In genomic region chr13:84983321-84983720, GRCh38 we compare ENCODE assay signal across 26 cellular contexts.
"Had no signal": no experiment of that assay in that cellular context is flagged by ENCODE, and none has a peak within 500 bp of the region (broad histone marks: within the 10 kb centered on the region; RNA-seq: fewer than 3 reads in every experiment).

No MANE protein-coding gene starts in this region.

- H3K36me3 Mint-ChIP-seq: activated CD4-positive, alpha-beta memory T cell treated with anti-CD3 and anti-CD28 coated beads for 36 hours; activated naive CD8-positive, alpha-beta T cell treated with anti-CD3 and anti-CD28 coated beads for 36 hours had no signal

- H3K36me3 ChIP-seq: brain microvascular endothelial cell, cardiac muscle cell had no signal

- DNase-seq: activated B cell treated with CpG ODN at 0.5 μM for 24 hours; activated CD4-positive, alpha-beta memory T cell treated with anti-CD3 and anti-CD28 coated beads for 36 hours; activated CD4-positive, alpha-beta T cell treated with anti-CD3 and anti-CD28 coated beads, Interleukin-2, amount 10 ng/mL, durations not matched to agents 7 days and 5 days; activated CD8-positive, alpha-beta memory T cell treated with anti-CD3 and anti-CD28 coated beads for 24 hours; activated gamma-delta T cell; activated naive CD4-positive, alpha-beta T cell treated with anti-CD3 and anti-CD28 coated beads for 36 hours; activated naive CD8-positive, alpha-beta T cell treated with anti-CD3 and anti-CD28 coated beads for 36 hours; activated T-cell treated with anti-CD3 and anti-CD28 coated beads, Interleukin-2, amount 50 U/mL, for 48 hours; brain microvascular endothelial cell; Karpas-422; NCI-H1105 treated with DMSO at 0.1 percent for 48 hours; NCI-H146; NCI-H187 treated with DMSO at 0.1 percent for 48 hours; NCI-H2107; NCI-H2171 treated with DMSO at 0.1 percent for 48 hours; NCI-H345; NCI-H510A; NCI-H526 treated with DMSO at 0.1 percent for 48 hours; NCI-H82; PC-9; SHP77 treated with DMSO at 0.1 percent for 48 hours; T-helper 17 cell; T-helper 9 cell had no signal

- H3K9me3 Mint-ChIP-seq: activated B cell treated with CpG ODN at 0.5 μM for 24 hours; activated CD4-positive, alpha-beta memory T cell treated with anti-CD3 and anti-CD28 coated beads for 36 hours; activated CD4-positive, alpha-beta T cell treated with anti-CD3 and anti-CD28 coated beads, Interleukin-2, amount 10 ng/mL, durations not matched to agents 7 days and 5 days; activated naive CD4-positive, alpha-beta T cell treated with anti-CD3 and anti-CD28 coated beads for 36 hours; activated naive CD8-positive, alpha-beta T cell treated with anti-CD3 and anti-CD28 coated beads for 36 hours had no signal

- H2AFZ ChIP-seq: PC-9 had no signal

- H3K27me3 ChIP-seq: brain microvascular endothelial cell, cardiac muscle cell had no signal

- H3K4me3 ChIP-seq: cardiac muscle cell, K562, PC-9 had no signal

- H3K4me3 Mint-ChIP-seq: activated B cell treated with CpG ODN at 0.5 μM for 24 hours; activated CD4-positive, alpha-beta memory T cell treated with anti-CD3 and anti-CD28 coated beads for 36 hours; activated CD4-positive, alpha-beta T cell treated with anti-CD3 and anti-CD28 coated beads, Interleukin-2, amount 10 ng/mL, durations not matched to agents 7 days and 5 days; activated naive CD4-positive, alpha-beta T cell treated with anti-CD3 and anti-CD28 coated beads for 36 hours; activated naive CD8-positive, alpha-beta T cell treated with anti-CD3 and anti-CD28 coated beads for 36 hours; activated T-helper 17 cell treated with anti-CD3 and anti-CD28 coated beads, Interleukin-2, amount 50 U/mL, for 72 hours; T-helper 17 cell had no signal

- H3K27ac Mint-ChIP-seq: activated B cell treated with CpG ODN at 0.5 μM for 24 hours; activated CD4-positive, alpha-beta memory T cell treated with anti-CD3 and anti-CD28 coated beads for 36 hours; activated CD4-positive, alpha-beta T cell treated with anti-CD3 and anti-CD28 coated beads, Interleukin-2, amount 10 ng/mL, durations not matched to agents 7 days and 5 days; activated naive CD4-positive, alpha-beta T cell treated with anti-CD3 and anti-CD28 coated beads for 36 hours; activated naive CD8-positive, alpha-beta T cell treated with anti-CD3 and anti-CD28 coated beads for 36 hours; activated T-helper 17 cell treated with anti-CD3 and anti-CD28 coated beads, Interleukin-2, amount 50 U/mL, for 72 hours; T-helper 17 cell had no signal

- H3K27ac ChIP-seq: brain microvascular endothelial cell, cardiac muscle cell, PC-9 had no signal

- H3K4me2 ChIP-seq: PC-9 had no signal

- H3K27me3 Mint-ChIP-seq: activated B cell treated with CpG ODN at 0.5 μM for 24 hours; activated CD4-positive, alpha-beta memory T cell treated with anti-CD3 and anti-CD28 coated beads for 36 hours; activated CD4-positive, alpha-beta T cell treated with anti-CD3 and anti-CD28 coated beads, Interleukin-2, amount 10 ng/mL, durations not matched to agents 7 days and 5 days; activated naive CD8-positive, alpha-beta T cell treated with anti-CD3 and anti-CD28 coated beads for 36 hours; activated T-helper 17 cell treated with anti-CD3 and anti-CD28 coated beads, Interleukin-2, amount 50 U/mL, for 72 hours; T-helper 17 cell had no signal

- H3K4me1 Mint-ChIP-seq: activated B cell treated with CpG ODN at 0.5 μM for 24 hours; activated CD4-positive, alpha-beta T cell treated with anti-CD3 and anti-CD28 coated beads, Interleukin-2, amount 10 ng/mL, durations not matched to agents 7 days and 5 days; activated naive CD8-positive, alpha-beta T cell treated with anti-CD3 and anti-CD28 coated beads for 36 hours; activated T-helper 17 cell treated with anti-CD3 and anti-CD28 coated beads, Interleukin-2, amount 50 U/mL, for 72 hours; T-helper 17 cell had no signal

- ATAC-seq: activated T-helper 17 cell treated with anti-CD3 and anti-CD28 coated beads, Interleukin-2, amount 50 U/mL, for 72 hours; K562; T-helper 17 cell had no signal
